ENCODE assay signal across 8 cellular contexts in the genomic region with DNA sequence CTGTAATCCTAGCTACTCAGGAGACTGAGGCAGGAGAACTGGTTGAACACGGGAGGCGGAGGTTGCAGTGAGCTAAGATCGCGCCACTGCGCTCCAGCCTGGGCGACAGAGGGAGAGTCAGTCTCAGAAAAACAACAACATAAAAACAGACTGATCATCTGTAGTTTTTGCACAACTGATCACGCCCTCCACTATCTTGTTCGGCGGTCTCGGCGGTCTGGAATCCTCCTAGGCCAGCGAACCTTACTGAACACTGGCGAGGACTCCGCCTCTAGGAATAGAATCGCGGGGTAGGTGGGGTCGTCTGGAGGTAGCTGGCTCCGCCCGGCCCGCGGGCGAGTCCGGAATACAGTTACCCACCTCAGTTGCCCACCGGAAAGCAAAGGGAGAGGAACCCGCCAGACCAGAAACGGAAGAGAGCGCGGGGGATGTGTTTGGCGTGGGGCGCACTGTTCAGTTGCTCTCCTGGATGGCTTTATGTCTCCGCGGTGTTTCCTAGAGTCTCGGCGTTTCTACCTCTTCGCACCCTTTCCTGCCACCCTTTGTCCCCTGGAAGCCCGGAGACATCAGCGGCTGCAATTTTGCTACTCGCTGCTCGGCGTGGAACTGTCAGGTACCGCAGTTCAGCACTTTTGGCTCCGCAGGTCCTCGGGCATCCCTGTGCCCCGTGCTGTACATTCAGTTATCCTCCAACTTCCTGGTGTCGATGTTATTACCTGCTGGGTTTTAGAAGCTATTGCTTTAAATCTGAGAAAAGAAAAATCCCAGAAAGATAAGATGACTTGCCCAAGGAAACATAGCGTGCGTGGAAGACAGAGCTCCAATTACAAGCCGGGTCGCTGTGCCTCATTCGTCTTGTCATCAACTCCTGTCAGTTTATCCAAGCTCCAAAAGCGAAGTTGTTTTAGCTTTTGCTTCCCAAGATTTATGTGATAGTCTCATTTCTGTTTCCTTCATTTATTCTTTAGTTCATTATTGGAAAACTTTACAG. TPM values are rescaled to one million over a fixed set of nuclear protein-coding genes. Genes with fewer than 3 reads are reported as not detected.
DNase-seq lines count a peak whose midpoint lies in the region; ATAC-seq and TF ChIP-seq lines count a peak whose summit lies in the region.

No MANE protein-coding gene starts in this region.

- no peak overlapping the region for H3K4ac ChIP-seq in trophoblast cell (ENCODE audit: low read depth, low read length)

- no peak for TF ChIP-seq POLR2A in tibial nerve (IDR thresholded peaks at IDR 0.05)

- H3K9me3 Mint-ChIP-seq in activated naive CD8-positive, alpha-beta T cell treated with anti-CD3 and anti-CD28 coated beads for 36 hours: no peaks in the 10 kb centered on the region

- H3K79me2 ChIP-seq in trophoblast cell (ENCODE audit: control insufficient read depth, insufficient read depth, low read length, poor library complexity): no peaks in the 10 kb centered on the region

- peak; percentile 92 for DNase-seq in GM12865 (ENCODE audit: low read depth)
- DNase-seq in NCI-H1105 treated with DMSO at 0.1 percent for 48 hours (lab: John Stamatoyannopoulos, UW): peak; percentile 83
- peak; percentile 87 for DNase-seq in SKM-1 (lab: John Stamatoyannopoulos, UW; ENCODE audit: unreplicated experiment)
- DNase-seq in activated naive CD8-positive, alpha-beta T cell treated with anti-CD3 and anti-CD28 coated beads for 36 hours: peak; percentile 87
- DNase-seq in cardiac muscle cell (ENCODE audit: low read depth in 1 of 2, low spot score in 1 of 2): peak; percentile 84 to 90
- peak; percentile 26 to 44 for DNase-seq in trophoblast cell
- peak; percentile 45 to 66 for DNase-seq in tibial nerve (ENCODE audit: low spot score in 2 of 2)

- H3K4me2 ChIP-seq in trophoblast cell (ENCODE audit: low read length): peak overlapping the region; percentile 88

- no peak overlapping the region for H2AK5ac ChIP-seq in trophoblast cell (ENCODE audit: low read length)

- H3K4me1 ChIP-seq in cardiac muscle cell (ENCODE audit: low read depth) (peaks cover 7% of the 10 kb centered on the region), trophoblast cell (ENCODE audit: control insufficient read depth in 1 of 2, insufficient read depth in 2 of 2, low read length in 2 of 2) (peaks cover 0 to 3% of the 10 kb centered on the region in 2 experiments), tibial nerve (peaks cover 0 to 41% (median 4%) of the 10 kb centered on the region in 4 donors)

- peak overlapping the region; percentile 55 for H2AFZ ChIP-seq in trophoblast cell (ENCODE audit: insufficient read depth, low read length, poor library complexity)

- peak overlapping the region; percentile 82 for H3K9ac ChIP-seq in trophoblast cell (ENCODE audit: low read length)

- H3K79me1 ChIP-seq in trophoblast cell (ENCODE audit: low read length): no peaks in the 10 kb centered on the region

- H4K12ac ChIP-seq in trophoblast cell (ENCODE audit: low read depth, low read length): peak overlapping the region; percentile 66

- TF ChIP-seq EP300 in tibial nerve (IDR thresholded peaks at IDR 0.05): peak in 1 of 2 donors; percentile 60

- H3K36me3 Mint-ChIP-seq in activated naive CD8-positive, alpha-beta T cell treated with anti-CD3 and anti-CD28 coated beads for 36 hours: peaks cover 9% of the 10 kb centered on the region

- H3K27ac ChIP-seq in cardiac muscle cell (no peak overlapping the region), trophoblast cell (ENCODE audit: low read depth, low read length) (no peak overlapping the region), tibial nerve (peak overlapping the region; percentile 51 to 87 (median 84))

- no peak overlapping the region for H2BK120ac ChIP-seq in trophoblast cell (ENCODE audit: insufficient read depth, low read length, poor library complexity)

- H3K4me3 ChIP-seq in GM12865 (ENCODE audit: low read depth, low read length): peak overlapping the region; percentile 79
- peak overlapping the region; percentile 89 for H3K4me3 ChIP-seq in cardiac muscle cell
- peak overlapping the region; percentile 91 for H3K4me3 ChIP-seq in trophoblast cell (ENCODE audit: low read depth, low read length)
- peak overlapping the region; percentile 42 to 76 (median 68) for H3K4me3 ChIP-seq in tibial nerve

- H4K91ac ChIP-seq in trophoblast cell (ENCODE audit: low read depth, low read length): peak overlapping the region; percentile 45

- no peak overlapping the region for H3K23ac ChIP-seq in trophoblast cell (ENCODE audit: low read length)

- H3K4me1 Mint-ChIP-seq in activated naive CD8-positive, alpha-beta T cell treated with anti-CD3 and anti-CD28 coated beads for 36 hours: peaks cover 30% of the 10 kb centered on the region

- peaks cover 6% of the 10 kb centered on the region for H3K36me3 ChIP-seq in cardiac muscle cell
- peaks cover 0 to 3% of the 10 kb centered on the region in 2 experiments for H3K36me3 ChIP-seq in trophoblast cell (ENCODE audit: control insufficient read depth in 1 of 2, insufficient read depth in 2 of 2, low read length in 2 of 2)
- H3K36me3 ChIP-seq in tibial nerve: no peaks in the 10 kb centered on the region

- no peak overlapping the region for H2BK12ac ChIP-seq in trophoblast cell (ENCODE audit: low read length)

- H3K4me3 Mint-ChIP-seq in activated naive CD8-positive, alpha-beta T cell treated with anti-CD3 and anti-CD28 coated beads for 36 hours: peak overlapping the region; percentile 100

- H3K27me3 ChIP-seq in cardiac muscle cell (peaks cover 13% of the 10 kb centered on the region), trophoblast cell (ENCODE audit: insufficient read depth, low read length) (no peaks in the 10 kb centered on the region), tibial nerve (no peaks in the 10 kb centered on the region)

- H4K8ac ChIP-seq in trophoblast cell (ENCODE audit: low read depth, low read length): peak overlapping the region; percentile 77

- no peak overlapping the region for H3K14ac ChIP-seq in trophoblast cell (ENCODE audit: low read length)

- WGBS in trophoblast cell (ENCODE audit: extremely low coverage, insufficient coverage, insufficient read length): no CpG with 5 or more reads among the region's 51 CpGs
- 1% methylated on average over 49 to 50 of the region's 51 CpGs for WGBS in tibial nerve, 2 donors

- peak; percentile 97 for ATAC-seq in HG02678 (IDR thresholded peaks at IDR 0.05; ENCODE audit: unreplicated experiment)

- no peaks in the 10 kb centered on the region for H3K27me3 Mint-ChIP-seq in activated naive CD8-positive, alpha-beta T cell treated with anti-CD3 and anti-CD28 coated beads for 36 hours

- no peak overlapping the region for H2BK5ac ChIP-seq in trophoblast cell (ENCODE audit: low read depth, low read length, poor library complexity)

- no peak overlapping the region for H3K18ac ChIP-seq in trophoblast cell (ENCODE audit: low read length)

- no peaks in the 10 kb centered on the region for H3K9me3 ChIP-seq in cardiac muscle cell (ENCODE audit: low read depth)
- H3K9me3 ChIP-seq in trophoblast cell (ENCODE audit: insufficient read depth, low read depth, low read length): no peaks in the 10 kb centered on the region
- no peaks in the 10 kb centered on the region for H3K9me3 ChIP-seq in tibial nerve

- TF ChIP-seq CTCF in GM12865 (IDR thresholded peaks at IDR 0.05; ENCODE audit: insufficient read depth, low read depth, low read length, missing control alignments) (no peak), cardiac muscle cell (IDR thresholded peaks at IDR 0.05; ENCODE audit: low read depth, low read length) (no peak), tibial nerve (IDR thresholded peaks at IDR 0.05) (no peak)

- peak overlapping the region; percentile 90 for H3K27ac Mint-ChIP-seq in activated naive CD8-positive, alpha-beta T cell treated with anti-CD3 and anti-CD28 coated beads for 36 hours

RNA-seq across cellular contexts. Expression of a gene that starts 24.9 kb away (rescaled TPM):
- 10 to 100 TPM; 11.2 to 11.6 TPM for total RNA-seq in activated naive CD8-positive, alpha-beta T cell treated with anti-CD3 and anti-CD28 coated beads for 36 hours
- total RNA-seq in cardiac muscle cell (5.0 and 6.1 TPM in 2 replicates), tibial nerve (1 to 10 TPM; 3.1 to 7.6 (median 6.0) TPM)
- 7.1 and 7.4 TPM in 2 replicates for polyA plus RNA-seq in cardiac muscle cell
- polyA plus RNA-seq in trophoblast cell (2013): 5.8 and 6.6 TPM in 2 replicates

RNA-seq across cellular contexts. Expression of a gene that starts 35.3 kb away (rescaled TPM):
- total RNA-seq in activated naive CD8-positive, alpha-beta T cell treated with anti-CD3 and anti-CD28 coated beads for 36 hours: 10 to 100 TPM; 63.6 TPM
- 24.1 and 32.9 TPM in 2 replicates for total RNA-seq in cardiac muscle cell
- polyA plus RNA-seq in cardiac muscle cell: 40.7 and 54.6 TPM in 2 replicates
- polyA plus RNA-seq in trophoblast cell (2013): 65.0 and 65.7 TPM in 2 replicates
- total RNA-seq in tibial nerve: 10 to 100 TPM; 27.3 to 47.3 (median 37.6) TPM

Comparison
In these comparisons a context has a peak if more than half of its experiments do, and no peak if none do; other contexts are left out.
1. DNase-seq: peak in every context shown above with its lines; median percentile 92 in GM12865; 87 in SKM-1; 87 in activated naive CD8-positive, alpha-beta T cell treated with anti-CD3 and anti-CD28 coated beads for 36 hours; 87 in cardiac muscle cell; 83 in NCI-H1105 treated with DMSO at 0.1 percent for 48 hours; 56 in tibial nerve; 35 in trophoblast cell.
2. H3K27ac ChIP-seq: peak in tibial nerve (4 of 4); none in cardiac muscle cell (single experiment) and trophoblast cell (single experiment).
3. Peak in every context shown above with its lines, with median percentiles within 50 percentile points of each other: H3K4me3 ChIP-seq.